ENCODE assay signal across 6 cellular contexts in genomic region chr4:93743638-93744037, GRCh38.
"Had no signal": no experiment of that assay in that cellular context is flagged by ENCODE, and none has a peak within 500 bp of the region (broad histone marks: within the 10 kb centered on the region; RNA-seq: fewer than 3 reads in every experiment).

No MANE protein-coding gene starts in this region.

- FAIRE-seq: G401.6, GM12891, GM12892, GM19239 had no signal

- DNase-seq: GDM1, GF-D8 had no signal
